28 cellular contexts compared by ENCODE assay signal in genomic region chr4:153639556-153640475, GRCh38. TPM values are rescaled to one million over a fixed set of nuclear protein-coding genes. Genes with fewer than 3 reads are reported as not detected.
DNase-seq lines count a peak whose midpoint lies in the region; ATAC-seq, FAIRE-seq and TF ChIP-seq lines count a peak whose summit lies in the region.
"Had no signal": no experiment of that assay in that cellular context is flagged by ENCODE, and none has a peak within 500 bp of the region (broad histone marks: within the 10 kb centered on the region; RNA-seq: fewer than 3 reads in every experiment).

No MANE protein-coding gene starts in this region.

- H3K79me2 ChIP-seq in OCI-LY3 (ENCODE audit: low read length) = no peaks in the 10 kb centered on the region
- H3K79me2 ChIP-seq in HepG2 (ENCODE audit: insufficient read depth, low read length) = no peaks in the 10 kb centered on the region

- H3K9me3 ChIP-seq in BLaER1 (no peaks in the 10 kb centered on the region), OCI-LY3 (ENCODE audit: insufficient read depth, low read length) (no peaks in the 10 kb centered on the region), HepG2 (ENCODE audit: low read length) (no peaks in the 10 kb centered on the region; the same call in 1 of the 2 replicates), SJCRH30 (replicated peaks) (no peaks in the 10 kb centered on the region)
- H3K9me3 ChIP-seq: esophagus muscularis mucosa, gastroesophageal sphincter, ovary, Peyer's patch, thoracic aorta had no signal

- no peak overlapping the region for H2AFZ ChIP-seq in OCI-LY3 (ENCODE audit: low read depth, low read length)
- no peak overlapping the region for H2AFZ ChIP-seq in HepG2 (ENCODE audit: low read length)

- POLR2A ChIA-PET in HepG2 (lab: Yijun Ruan, JAX) = no interaction called here

- peak; percentile 43 for FAIRE-seq in HepG2 (lab: Jason Lieb, UNC)
- no peak for FAIRE-seq in GM12891 (lab: Jason Lieb, UNC)
- FAIRE-seq: keratinocyte had no signal

- ATAC-seq in HepG2 = peak; percentile 82
- ATAC-seq in HG03039 (IDR thresholded peaks at IDR 0.05; ENCODE audit: unreplicated experiment) = no peak
- ATAC-seq: gastroesophageal sphincter, HCT116 had no signal

- TF ChIP-seq POLR2A in GM18951 (IDR thresholded peaks at IDR 0.05; ENCODE audit: extremely low read depth, insufficient read depth, insufficient read length) (peak; percentile 15), HepG2 (IDR thresholded peaks at IDR 0.05; ENCODE audit: insufficient read depth in 1 of 2, low read depth in 2 of 2, low read length in 2 of 2) (no peak), GM12891 (IDR thresholded peaks at IDR 0.05; ENCODE audit: low read depth, low read length) (no peak)

- DNase-seq in HepG2 (ENCODE audit: low spot score) = peak; percentile 43
- DNase-seq in H7 = no peak
- DNase-seq in SJCRH30 = no peak
- DNase-seq in GM12891 (ENCODE audit: insufficient read length, low spot score) = no peak
- DNase-seq: activated CD4-positive, alpha-beta memory T cell treated with anti-CD3 and anti-CD28 coated beads, Interleukin-2, amount 10 ng/mL, durations not matched to agents 7 days and 5 days; activated naive CD4-positive, alpha-beta T cell treated with anti-CD3 and anti-CD28 coated beads, Interleukin-2, amount 10 ng/mL, durations not matched to agents 7 days and 5 days; activated T-cell treated with anti-CD3 and anti-CD28 coated beads, Interleukin-2, amount 50 U/mL, for 1 hour; CD4-positive, CD25-positive, alpha-beta regulatory T cell; DMS53; effector CD4-positive, alpha-beta T cell; mammary epithelial cell; NCI-H1436 treated with DMSO at 0.1 percent for 48 hours; NCI-H2171; NCI-H774; ovary; Peyer's patch; stimulated activated naive CD4-positive, alpha-beta T cell; WERI-Rb-1 had no signal

- peaks cover 80% of the 10 kb centered on the region for H3K4me1 ChIP-seq in BLaER1
- H3K4me1 ChIP-seq in OCI-LY3 (ENCODE audit: low read length) = peaks cover 18% of the 10 kb centered on the region
- peaks cover 22% of the 10 kb centered on the region for H3K4me1 ChIP-seq in HepG2 (ENCODE audit: insufficient read depth, low read length)
- H3K4me1 ChIP-seq in SJCRH30 = no peaks in the 10 kb centered on the region
- H3K4me1 ChIP-seq: esophagus muscularis mucosa, gastroesophageal sphincter, Peyer's patch had no signal

- H4K20me1 ChIP-seq in BLaER1 (peaks cover 31% of the 10 kb centered on the region), OCI-LY3 (ENCODE audit: insufficient read depth, low read length) (peaks cover 19% of the 10 kb centered on the region), HepG2 (ENCODE audit: insufficient read depth, low read length) (no peaks in the 10 kb centered on the region)

- in situ Hi-C loops in GM18951 (cut with MboI; ENCODE audit: low sequenced_read_pairs, unreplicated experiment) = loop anchor here (25.0 kb wide), 1 partner anchor 503 kb away; no protein-coding TSS in a partner anchor
- in situ Hi-C loops in HepG2 (cut with HindIII; ENCODE audit: extremely low pct_ligation_motif_present, low pct_unique_long_range_greater_than_20kb) = no loop called here

- BruUV-seq in HepG2 (replicated peaks; lab: Mats Ljungman, UMichigan) = no TSS peak

- no peak overlapping the region for H3K9ac ChIP-seq in BLaER1
- H3K9ac ChIP-seq in OCI-LY3 (ENCODE audit: low read length) = no peak overlapping the region
- no peak overlapping the region for H3K9ac ChIP-seq in HepG2 (ENCODE audit: insufficient read depth, low read depth, low read length)

- TF ChIP-seq EP300 in HepG2 (IDR thresholded peaks at IDR 0.05; ENCODE audit: low read depth in 2 of 2, low read length in 2 of 2) (peak in 1 of 2 experiments; percentile 31; a peak in 1 of 4 replicates), HepG2 (CRISPR knock-in tag; IDR thresholded peaks at IDR 0.05; ENCODE audit: borderline replicate concordance) (no peak)

- intact Hi-C loops in HepG2 (cut with micrococcal nuclease; ENCODE audit: unreplicated experiment) = loop anchor here (5.0 to 10.0 kb wide), 3 partner anchors 205 to 498 kb away; no protein-coding TSS in a partner anchor

- TF ChIP-seq RAD21 in HepG2 (CRISPR knock-in tag; IDR thresholded peaks at IDR 0.05) = no peak

- no peak for TF ChIP-seq CTCF in OCI-LY3 (IDR thresholded peaks at IDR 0.05; ENCODE audit: low read depth, low read length)
- no peak for TF ChIP-seq CTCF in HepG2 (CRISPR knock-in tag; IDR thresholded peaks at IDR 0.05)

- H3K27me3 ChIP-seq in BLaER1 = no peaks in the 10 kb centered on the region
- H3K27me3 ChIP-seq in OCI-LY3 (ENCODE audit: low read depth, low read length) = no peaks in the 10 kb centered on the region
- no peaks in the 10 kb centered on the region; a peak in 1 of 5 replicates for H3K27me3 ChIP-seq in HepG2 (ENCODE audit: control insufficient read depth in 1 of 2, insufficient read depth in 2 of 2, low read length in 2 of 2)
- H3K27me3 ChIP-seq in H7 (ENCODE audit: control insufficient read depth, insufficient read depth, low read length) = no peaks in the 10 kb centered on the region
- H3K27me3 ChIP-seq in SJCRH30 = no peaks in the 10 kb centered on the region
- H3K27me3 ChIP-seq: esophagus muscularis mucosa, gastroesophageal sphincter, ovary, Peyer's patch had no signal

- 28% methylated on average over 24 of the region's 25 CpGs for WGBS in HepG2 (ENCODE audit: low lambda C conversion rate)

- H3K27ac ChIP-seq in BLaER1 (0 out of 2 replicates have a peak overlapping the region, but pooled peaks have one; percentile 16), OCI-LY3 (ENCODE audit: low read length) (no peak overlapping the region), HepG2 (ENCODE audit: extremely low read length, insufficient read depth, low read length) (peak overlapping the region; percentile 14), SJCRH30 (no peak overlapping the region)
- H3K27ac ChIP-seq: esophagus muscularis mucosa, gastroesophageal sphincter, ovary, Peyer's patch, SK-N-MC, thoracic aorta, WERI-Rb-1 had no signal

- H3K4me2 ChIP-seq in BLaER1 (peak overlapping the region; percentile 58), OCI-LY3 (ENCODE audit: low read length) (peak overlapping the region; percentile 5; the same call in 1 of the 2 replicates), HepG2 (ENCODE audit: low read depth, low read length) (peak overlapping the region; percentile 82)

- H3K36me3 ChIP-seq in BLaER1 = peaks cover 40% of the 10 kb centered on the region
- H3K36me3 ChIP-seq in OCI-LY3 (replicated peaks; ENCODE audit: low read depth, low read length) = peaks cover 35% of the 10 kb centered on the region
- H3K36me3 ChIP-seq in HepG2 (replicated peaks in 1 of 2; ENCODE audit: control insufficient read depth in 1 of 2, insufficient read depth in 2 of 2, low read length in 2 of 2) = peaks cover 0 to 8% of the 10 kb centered on the region in 2 experiments; a peak in 1 of 5 replicates
- H3K36me3 ChIP-seq in H7 (replicated peaks; ENCODE audit: control insufficient read depth, insufficient read depth, low read length) = peaks cover 1% of the 10 kb centered on the region
- peaks cover 22% of the 10 kb centered on the region for H3K36me3 ChIP-seq in SJCRH30
- H3K36me3 ChIP-seq: ovary, WERI-Rb-1 had no signal

- H3K4me3 ChIP-seq in BLaER1 = no peak overlapping the region
- no peak overlapping the region for H3K4me3 ChIP-seq in OCI-LY3 (ENCODE audit: low read length)
- H3K4me3 ChIP-seq in HepG2 (replicated peaks in 1 of 3; ENCODE audit: insufficient read depth in 1 of 3, low read depth in 2 of 3, low read length in 3 of 3) = peak overlapping the region; percentile 35 to 61 (median 38); a peak in 5 of 6 replicates
- H3K4me3 ChIP-seq in H7 (ENCODE audit: insufficient read depth, low read depth, low read length) = no peak overlapping the region
- no peak overlapping the region for H3K4me3 ChIP-seq in SJCRH30
- H3K4me3 ChIP-seq: esophagus muscularis mucosa, gastroesophageal sphincter, ovary, Peyer's patch, SK-N-MC, thoracic aorta had no signal

- CTCF ChIA-PET in HepG2 (lab: Yijun Ruan, JAX; ENCODE audit: low intra/inter-chr PET ratio, low total read pairs) = no interaction called here

TF ChIP-seq in GM12891, 5 proteins besides CTCF, POLR2A, EP300 and RAD21:
- TF ChIP-seq SPI1 (IDR thresholded peaks at IDR 0.05; ENCODE audit: low read depth, low read length) (no peak), TAF1 (IDR thresholded peaks at IDR 0.05; ENCODE audit: low read depth, low read length) (no peak), POU2F2 (IDR thresholded peaks at IDR 0.05; ENCODE audit: low read depth, low read length) (no peak), POLR2AphosphoS5 (IDR thresholded peaks at IDR 0.05; ENCODE audit: low read depth, low read length) (no peak), PAX5 (IDR thresholded peaks at IDR 0.05; ENCODE audit: insufficient read depth, low read length, severe bottlenecking) (no peak)

RNA-seq across cellular contexts. Expression of gene TLR2, which starts 44.3 kb away (rescaled TPM):
- 0.20 and 0.73 TPM in 2 replicates for total RNA-seq in HepG2 (2016; rRNA removed; fragmentation: Illumina TruSeq; extraction: Trizol)
- total RNA-seq in HepG2 (2016; cell fraction: cytosol; rRNA removed; fragmentation: Illumina TruSeq; extraction: Trizol; ENCODE audit: low read depth) = 0.10 TPM in 1 of 2 replicates, not detected in the other
- total RNA-seq in HepG2 (2016; cell fraction: insoluble cytoplasmic fraction; rRNA removed; fragmentation: Illumina TruSeq; extraction: Trizol) = 0.24 and 0.61 TPM in 2 replicates
- 0.12 and 0.17 TPM in 2 replicates for total RNA-seq in HepG2 (2016; cell fraction: membrane; rRNA removed; fragmentation: Illumina TruSeq; extraction: Trizol)
- 2.1 and 2.2 TPM in 2 replicates for total RNA-seq in HepG2 (2016; cell fraction: nucleus; rRNA removed; fragmentation: Illumina TruSeq; extraction: Trizol)
- polyA plus RNA-seq in HepG2 (2011; rRNA removed) = 0.48 and 0.63 TPM in 2 replicates
- polyA plus RNA-seq in HepG2 (2011; cell fraction: cytosol; rRNA removed) = 0.09 and 0.12 TPM in 2 replicates
- polyA plus RNA-seq in HepG2 (2011; cell fraction: nucleus; rRNA removed) = 2.3 and 2.4 TPM in 2 replicates
- polyA plus RNA-seq in HepG2 (2012) = 0.29 and 0.55 TPM in 2 replicates
- 0.07 TPM in 1 of 2 replicates, not detected in the other for polyA plus RNA-seq in HepG2 (2016; cell fraction: cytosol; fragmentation: Illumina TruSeq; extraction: Trizol; ENCODE audit: low read depth)
- 0.15 and 0.40 TPM in 2 replicates for polyA plus RNA-seq in HepG2 (2016; cell fraction: insoluble cytoplasmic fraction; fragmentation: Illumina TruSeq; extraction: Trizol; ENCODE audit: low read depth)
- polyA plus RNA-seq in HepG2 (2016; cell fraction: membrane; fragmentation: Illumina TruSeq; extraction: Trizol; ENCODE audit: low read depth) = 0.10 TPM in 1 of 2 replicates, not detected in the other
- 2.7 and 3.2 TPM in 2 replicates for polyA plus RNA-seq in HepG2 (2016; cell fraction: nucleus; fragmentation: Illumina TruSeq; extraction: Trizol; ENCODE audit: insufficient read depth, low read depth)
- 0.40 TPM in 1 of 2 replicates, not detected in the other for polyA minus RNA-seq in HepG2 (2011; rRNA and poly(A)+ RNA removed; ENCODE audit: low replicate concordance)
- polyA minus RNA-seq in HepG2 (2011; cell fraction: cytosol; rRNA and poly(A)+ RNA removed) = not detected in 2 replicates
- polyA minus RNA-seq in HepG2 (2011; cell fraction: nucleus; rRNA and poly(A)+ RNA removed) = 5.7 TPM in 2 replicates
- total RNA-seq in H7 (2014; rRNA removed; shearing (Covaris generic)) = 0.35 and 1.0 TPM in 2 replicates
- total RNA-seq in SJCRH30 (2014; rRNA removed; shearing (Covaris generic)) = not detected in 2 replicates
- 0.08 TPM for polyA plus RNA-seq in GM12891 (2012; ENCODE audit: low read depth, missing spikeins)

Comparison
In these comparisons a context has a peak if more than half of its experiments do, and no peak if none do; other contexts are left out.
1. H3K27ac ChIP-seq: peak in BLaER1 (single experiment) and HepG2 (single experiment); none in OCI-LY3 (single experiment) and SJCRH30 (single experiment).
2. H3K4me2 ChIP-seq: peak in every context shown above with its lines; median percentile 82 in HepG2; 58 in BLaER1; 5 in OCI-LY3.
3. H3K4me3 ChIP-seq: peak in HepG2 (3 of 3); none in BLaER1 (single experiment), OCI-LY3 (single experiment), H7 (single experiment) and SJCRH30 (single experiment).